ENCODE assay signal across 15 cellular contexts in the genomic region with DNA sequence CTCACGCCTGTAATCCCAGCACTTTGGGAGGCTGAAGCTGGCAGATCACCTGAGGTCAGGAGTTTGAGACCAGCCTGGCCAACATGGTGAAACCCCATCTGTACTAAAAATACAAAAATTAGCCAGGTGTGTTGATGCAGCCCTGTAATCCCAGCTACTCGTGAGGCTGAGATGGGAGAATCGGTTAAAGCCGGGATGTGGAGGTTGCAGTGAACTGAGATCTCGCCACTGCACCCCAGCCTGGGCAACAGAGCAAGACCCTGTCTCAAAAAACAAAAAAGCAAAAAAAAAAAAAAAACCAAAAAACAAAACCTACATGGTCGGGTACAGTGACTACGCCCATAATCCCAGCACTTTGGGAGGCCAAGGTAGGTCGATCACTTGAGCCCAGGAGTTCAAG. TPM values are rescaled to one million over a fixed set of nuclear protein-coding genes. Genes with fewer than 3 reads are reported as not detected.
A peak's percentile ranks its signal among the peaks of the same experiment; 100 is the strongest.
DNase-seq lines count a peak whose midpoint lies in the region; ATAC-seq and TF ChIP-seq lines count a peak whose summit lies in the region.
"Not testable (repeated sequence)": the region's sequence is repeated elsewhere in the genome, so short reads cannot be mapped to it uniquely, and the experiment has no call there.
"Had no signal": no experiment of that assay in that cellular context is flagged by ENCODE, and none has a peak within 500 bp of the region (broad histone marks: within the 10 kb centered on the region; RNA-seq: fewer than 3 reads in every experiment).

No MANE protein-coding gene starts in this region.

- TF ChIP-seq POLR2A in vagina (IDR thresholded peaks at IDR 0.05), result not testable (repeated sequence)

- not testable (repeated sequence) for H3K9me3 Mint-ChIP-seq in CD8-positive, alpha-beta memory T cell; activated CD8-positive, alpha-beta memory T cell treated with anti-CD3 and anti-CD28 coated beads, Interleukin-2, amount 10 ng/mL, durations not matched to agents 7 days and 5 days (ENCODE audit: low read depth)
- peaks cover 4 to 27% (median 15%) of the 10 kb centered on the region in 5 experiments for H3K9me3 Mint-ChIP-seq in brain
- peaks cover 0 to 12% (median 0%) of the 10 kb centered on the region in 9 donors for H3K9me3 Mint-ChIP-seq in naive thymus-derived CD8-positive, alpha-beta T cell

- H3K4me3 ChIP-seq in CD8-positive, alpha-beta memory T cell (ENCODE audit: low read length); SK-N-MC; vagina: not testable (repeated sequence)

- peaks cover 27 to 38% (median 33%) of the 10 kb centered on the region in 3 donors for H3K4me1 Mint-ChIP-seq in CD8-positive, alpha-beta memory T cell
- H3K4me1 Mint-ChIP-seq in activated CD8-positive, alpha-beta memory T cell treated with anti-CD3 and anti-CD28 coated beads, Interleukin-2, amount 10 ng/mL, durations not matched to agents 7 days and 5 days, result peaks cover 30% of the 10 kb centered on the region
- H3K4me1 Mint-ChIP-seq in brain, result peaks cover 35% of the 10 kb centered on the region
- peaks cover 20 to 32% (median 29%) of the 10 kb centered on the region in 4 donors for H3K4me1 Mint-ChIP-seq in naive thymus-derived CD8-positive, alpha-beta T cell

- intact Hi-C loops in vagina (cut with DNase I), result loop anchor here (10.0 kb wide), 1 partner anchor 196 kb away; a partner anchor contains a TSS

- H3K27ac Mint-ChIP-seq in CD8-positive, alpha-beta memory T cell, result peak overlapping the region; percentile 70 to 100 (median 98)
- H3K27ac Mint-ChIP-seq in activated CD8-positive, alpha-beta memory T cell treated with anti-CD3 and anti-CD28 coated beads, Interleukin-2, amount 10 ng/mL, durations not matched to agents 7 days and 5 days, result peak overlapping the region; percentile 97
- H3K27ac Mint-ChIP-seq in brain, result peak overlapping the region; percentile 67 to 100 (median 99)
- H3K27ac Mint-ChIP-seq in naive thymus-derived CD8-positive, alpha-beta T cell, result peak overlapping the region; percentile 52 to 100 (median 98)

- H3K36me3 Mint-ChIP-seq in CD8-positive, alpha-beta memory T cell, result peaks cover 7 to 27% (median 22%) of the 10 kb centered on the region in 3 donors
- peaks cover 29% of the 10 kb centered on the region for H3K36me3 Mint-ChIP-seq in activated CD8-positive, alpha-beta memory T cell treated with anti-CD3 and anti-CD28 coated beads, Interleukin-2, amount 10 ng/mL, durations not matched to agents 7 days and 5 days
- peaks cover 22% of the 10 kb centered on the region for H3K36me3 Mint-ChIP-seq in brain
- H3K36me3 Mint-ChIP-seq in naive thymus-derived CD8-positive, alpha-beta T cell, result peaks cover 7 to 15% (median 10%) of the 10 kb centered on the region in 3 donors

- not testable (repeated sequence) for H3K27me3 ChIP-seq in CD8-positive, alpha-beta memory T cell (ENCODE audit: insufficient read depth, low read length, poor library complexity, severe bottlenecking); vagina

- TF ChIP-seq CTCF in brain (conservative IDR thresholded peaks at IDR 0.05); vagina (IDR thresholded peaks at IDR 0.05): not testable (repeated sequence)

- POLR2A ChIA-PET in CD8-positive, alpha-beta memory T cell (lab: Charles Lee), result interaction anchor here (0.6 to 1.7 kb wide), 3 partner anchors 67 to 230 kb away, joined by 4 to 6 read pairs (median 4); a partner anchor contains a TSS
- POLR2A ChIA-PET in naive thymus-derived CD8-positive, alpha-beta T cell (lab: Charles Lee), result interaction anchor here (0.8 to 10.0 kb wide), 6 partner anchors 20 to 245 kb away, joined by 3 to 181 read pairs (median 4); a partner anchor contains a TSS

- not testable (repeated sequence) for H3K36me3 ChIP-seq in CD8-positive, alpha-beta memory T cell (ENCODE audit: insufficient read depth, low read length)
- peaks cover 23% of the 10 kb centered on the region for H3K36me3 ChIP-seq in SK-N-MC (ENCODE audit: insufficient read depth, low read length)
- peaks cover 0 to 11% of the 10 kb centered on the region in 2 donors for H3K36me3 ChIP-seq in vagina

- peaks cover 22% of the 10 kb centered on the region for H3K4me1 ChIP-seq in CD8-positive, alpha-beta memory T cell (ENCODE audit: insufficient read depth, low read length)
- peaks cover 26% of the 10 kb centered on the region for H3K4me1 ChIP-seq in vagina

- H3K4me3 Mint-ChIP-seq in CD8-positive, alpha-beta memory T cell, result peak overlapping the region in 6 of 7 donors; percentile 49 to 89 (median 70)
- not testable (repeated sequence) for H3K4me3 Mint-ChIP-seq in activated CD8-positive, alpha-beta memory T cell treated with anti-CD3 and anti-CD28 coated beads, Interleukin-2, amount 10 ng/mL, durations not matched to agents 7 days and 5 days
- peak overlapping the region in 4 of 5 experiments; percentile 55 to 93 (median 78) for H3K4me3 Mint-ChIP-seq in brain
- H3K4me3 Mint-ChIP-seq in naive thymus-derived CD8-positive, alpha-beta T cell, result peak overlapping the region; percentile 31 to 98 (median 92)

- CTCF ChIA-PET in CD8-positive, alpha-beta memory T cell (lab: Charles Lee), result interaction anchor here (1.2 to 1.6 kb wide), 3 partner anchors 9 to 58 kb away, joined by 3 to 5 read pairs (median 5); no protein-coding TSS in a partner anchor
- CTCF ChIA-PET in activated CD8-positive, alpha-beta memory T cell treated with anti-CD3 and anti-CD28 coated beads, Interleukin-2, amount 10 ng/mL, durations not matched to agents 7 days and 5 days (lab: Charles Lee), result interaction anchor here (0.9 to 2.4 kb wide), 5 partner anchors 9 to 151 kb away, joined by 3 to 12 read pairs (median 4); a partner anchor contains a TSS

- H3K27me3 Mint-ChIP-seq in CD8-positive, alpha-beta memory T cell; activated CD8-positive, alpha-beta memory T cell treated with anti-CD3 and anti-CD28 coated beads, Interleukin-2, amount 10 ng/mL, durations not matched to agents 7 days and 5 days; brain; naive thymus-derived CD8-positive, alpha-beta T cell: not testable (repeated sequence)

- H3K9ac ChIP-seq in SK-N-MC (ENCODE audit: insufficient read length), result not testable (repeated sequence)

- not testable (repeated sequence) for H3K9me3 ChIP-seq in CD8-positive, alpha-beta memory T cell (ENCODE audit: low read length); SK-N-MC (ENCODE audit: low read depth, low read length); vagina

- H3K27ac ChIP-seq in CD8-positive, alpha-beta memory T cell (ENCODE audit: low read depth, low read length), result not testable (repeated sequence)
- peak overlapping the region; percentile 100; the same call in 1 of the 2 replicates for H3K27ac ChIP-seq in SK-N-MC
- H3K27ac ChIP-seq in vagina, result peak overlapping the region; percentile 92

- ATAC-seq in activated CD8-positive, alpha-beta memory T cell treated with anti-CD3 and anti-CD28 coated beads, Interleukin-2, amount 10 ng/mL, durations not matched to agents 7 days and 5 days; naive thymus-derived CD8-positive, alpha-beta T cell: not testable (repeated sequence)

- DNase-seq in CD8-positive, alpha-beta memory T cell; SK-N-MC (ENCODE audit: low read depth, low spot score); activated CD8-positive, alpha-beta memory T cell treated with anti-CD3 and anti-CD28 coated beads, Interleukin-2, amount 10 ng/mL, durations not matched to agents 7 days and 5 days; naive thymus-derived CD8-positive, alpha-beta T cell; vagina (ENCODE audit: extremely low spot score in 2 of 2): not testable (repeated sequence)

RNA-seq across cellular contexts. Expression of a gene that starts 1.6 kb away (rescaled TPM):
- 100 to 1,000 TPM; 263 to 291 TPM for total RNA-seq in CD8-positive, alpha-beta memory T cell
- 42.5 TPM for polyA plus RNA-seq in CD8-positive, alpha-beta memory T cell
- total RNA-seq in activated CD8-positive, alpha-beta memory T cell treated with anti-CD3 and anti-CD28 coated beads, Interleukin-2, amount 10 ng/mL, durations not matched to agents 7 days and 5 days, result 100 to 1,000 TPM; 311 to 421 TPM
- 222 TPM for polyA plus RNA-seq in brain (ENCODE audit: insufficient read depth, low read depth, low replicate concordance)
- 10 to 100 TPM; 18.1 to 20.2 TPM for total RNA-seq in naive thymus-derived CD8-positive, alpha-beta T cell
- 10 to 100 TPM; 18.6 to 25.8 (median 24.5) TPM for polyA plus RNA-seq in naive thymus-derived CD8-positive, alpha-beta T cell
- total RNA-seq in vagina, result 22.3 TPM

RNA-seq across cellular contexts. Expression of a gene that starts 23.4 kb away (rescaled TPM):
- total RNA-seq in CD8-positive, alpha-beta memory T cell, result 1,000 to 10,000 TPM; 2,376 to 2,381 TPM
- polyA plus RNA-seq in CD8-positive, alpha-beta memory T cell, result 615 TPM
- 1,000 to 10,000 TPM; 2,244 to 2,759 TPM for total RNA-seq in activated CD8-positive, alpha-beta memory T cell treated with anti-CD3 and anti-CD28 coated beads, Interleukin-2, amount 10 ng/mL, durations not matched to agents 7 days and 5 days
- polyA plus RNA-seq in brain (ENCODE audit: insufficient read depth, low read depth, low replicate concordance), result 2,617 TPM
- total RNA-seq in naive thymus-derived CD8-positive, alpha-beta T cell, result 1,000 to 10,000 TPM; 2,967 to 2,995 TPM
- 1,000 to 10,000 TPM in 1 of 3 donors, 100 to 1,000 TPM in 2; 559 to 1,017 (median 787) TPM for polyA plus RNA-seq in naive thymus-derived CD8-positive, alpha-beta T cell
- 1,166 TPM for total RNA-seq in vagina

RNA-seq across cellular contexts. Expression of a gene that starts 25.1 kb away (rescaled TPM):
- 10 to 100 TPM; 13.3 to 14.1 TPM for total RNA-seq in CD8-positive, alpha-beta memory T cell
- 1.9 TPM for polyA plus RNA-seq in CD8-positive, alpha-beta memory T cell
- total RNA-seq in activated CD8-positive, alpha-beta memory T cell treated with anti-CD3 and anti-CD28 coated beads, Interleukin-2, amount 10 ng/mL, durations not matched to agents 7 days and 5 days, result 10 to 100 TPM; 14.1 to 23.0 TPM
- 2.9 TPM for polyA plus RNA-seq in brain (ENCODE audit: insufficient read depth, low read depth, low replicate concordance)
- 10 to 100 TPM in 1 of 2 experiments, 1 to 10 TPM in 1; 10.0 to 10.2 TPM for total RNA-seq in naive thymus-derived CD8-positive, alpha-beta T cell
- polyA plus RNA-seq in naive thymus-derived CD8-positive, alpha-beta T cell, result 1 to 10 TPM; 1.1 to 1.5 (median 1.3) TPM
- 5.9 TPM for total RNA-seq in vagina
- total RNA-seq: fibroblast of villous mesenchyme, SK-MEL-5 had no signal

RNA-seq across cellular contexts. Expression of a gene that starts 32.6 kb away (rescaled TPM):
- total RNA-seq in CD8-positive, alpha-beta memory T cell, result not detected
- polyA plus RNA-seq in CD8-positive, alpha-beta memory T cell, result not detected
- total RNA-seq in activated CD8-positive, alpha-beta memory T cell treated with anti-CD3 and anti-CD28 coated beads, Interleukin-2, amount 10 ng/mL, durations not matched to agents 7 days and 5 days, result not detected
- not detected for polyA plus RNA-seq in brain (ENCODE audit: insufficient read depth, low read depth, low replicate concordance)
- total RNA-seq in naive thymus-derived CD8-positive, alpha-beta T cell, result not detected
- polyA plus RNA-seq in naive thymus-derived CD8-positive, alpha-beta T cell, result not detected
- total RNA-seq in vagina, result not detected
- total RNA-seq: cardiac muscle cell, dermis microvascular lymphatic vessel endothelial cell, fibroblast of villous mesenchyme, GM23338, heart right ventricle, left lobe of liver, renal cortical epithelial cell, SK-MEL-5, smooth muscle cell had no signal
- polyA plus RNA-seq: heart right ventricle had no signal

RNA-seq across cellular contexts. Expression of a gene that starts 33.9 kb away (rescaled TPM):
- total RNA-seq in CD8-positive, alpha-beta memory T cell, result not detected
- polyA plus RNA-seq in CD8-positive, alpha-beta memory T cell, result not detected
- total RNA-seq in activated CD8-positive, alpha-beta memory T cell treated with anti-CD3 and anti-CD28 coated beads, Interleukin-2, amount 10 ng/mL, durations not matched to agents 7 days and 5 days, result not detected
- 6.0 TPM for polyA plus RNA-seq in brain (ENCODE audit: insufficient read depth, low read depth, low replicate concordance)
- not detected for total RNA-seq in naive thymus-derived CD8-positive, alpha-beta T cell
- polyA plus RNA-seq in naive thymus-derived CD8-positive, alpha-beta T cell, result not detected
- 0.25 TPM for total RNA-seq in vagina
- total RNA-seq: cardiac muscle cell, dermis microvascular lymphatic vessel endothelial cell, fibroblast of villous mesenchyme, heart right ventricle, left lobe of liver, renal cortical epithelial cell, SK-MEL-5, smooth muscle cell had no signal
- polyA plus RNA-seq: cardiac muscle cell, smooth muscle cell had no signal

Comparison
In these comparisons a context has a peak if more than half of its experiments do, and no peak if none do; other contexts are left out.
1. RNA of a gene that starts 1.6 kb away (total RNA-seq): 311 to 421 TPM in activated CD8-positive, alpha-beta memory T cell treated with anti-CD3 and anti-CD28 coated beads, Interleukin-2, amount 10 ng/mL, durations not matched to agents 7 days and 5 days and 263 to 291 TPM in CD8-positive, alpha-beta memory T cell; 22.3 TPM in vagina (single experiment) and 18.1 to 20.2 TPM in naive thymus-derived CD8-positive, alpha-beta T cell; every median in the first group is over 10 times any median in the second.
2. Peak in every context shown above with its lines, with median percentiles within 50 percentile points of each other: H3K27ac Mint-ChIP-seq.